ENCODE assay signal across 1 cellular context in genomic region chr11:47348859-47349258, GRCh38.
TF ChIP-seq lines count a peak whose summit lies in the region.

No MANE protein-coding gene starts in this region.

TF ChIP-seq in GM12878, 131 proteins besides CTCF, POLR2A, EP300 and RAD21:
- no peak for TF ChIP-seq IKZF2 (IDR thresholded peaks at IDR 0.05)
- no peak for TF ChIP-seq NR2C2 (IDR thresholded peaks at IDR 0.05; ENCODE audit: borderline replicate concordance, control insufficient read depth, insufficient read length, low read depth)
- no peak for TF ChIP-seq MYB (IDR thresholded peaks at IDR 0.05; ENCODE audit: borderline replicate concordance, low read depth, low read length)
- TF ChIP-seq GATAD2B (conservative IDR thresholded peaks at IDR 0.05; ENCODE audit: low read depth): no peak
- TF ChIP-seq RUNX3 (IDR thresholded peaks at IDR 0.05; ENCODE audit: low read length): peak; percentile 28; the same call in 1 of the 2 replicates
- no peak for TF ChIP-seq REST (IDR thresholded peaks at IDR 0.05; ENCODE audit: low read depth, low read length)
- no peak for TF ChIP-seq CEBPB (IDR thresholded peaks at IDR 0.05; ENCODE audit: borderline replicate concordance in 1 of 2, low read depth in 2 of 2, low read length in 2 of 2)
